18 cellular contexts compared by ENCODE assay signal in genomic region chr13:75145926-75146325, GRCh38.
"Had no signal": no experiment of that assay in that cellular context is flagged by ENCODE, and none has a peak within 500 bp of the region (broad histone marks: within the 10 kb centered on the region; RNA-seq: fewer than 3 reads in every experiment).

No MANE protein-coding gene starts in this region.

- ATAC-seq: left cardiac atrium; naive thymus-derived CD4-positive, alpha-beta T cell; stimulated activated memory B cell treated with anti-CD40 and anti-IgM and Interleukin-4, amounts not matched to agents 10 μg/mL and 1 μg/mL and 100 μg/mL, for 72 hours had no signal

- H3K9me3 ChIP-seq: esophagus squamous epithelium, neutrophil, right atrium auricular region, transverse colon had no signal

- H3K27me3 ChIP-seq: brain microvascular endothelial cell, esophagus squamous epithelium, neutrophil, right atrium auricular region, transverse colon had no signal

- H3K36me3 ChIP-seq: brain microvascular endothelial cell, esophagus squamous epithelium, neutrophil, right atrium auricular region, transverse colon had no signal

- H3K4me3 ChIP-seq: esophagus squamous epithelium, lung, right atrium auricular region, transverse colon had no signal

- DNase-seq: activated CD4-positive, alpha-beta T cell treated with anti-CD3 and anti-CD28 coated beads, Interleukin-2, amount 50 U/mL, for 4 hours; activated CD4-positive, CD25-positive, alpha-beta regulatory T cell treated with anti-CD3 and anti-CD28 coated beads, Interleukin-2, amount 50 U/mL, for 72 hours; activated effector memory CD4-positive, alpha-beta T cell treated with Interleukin-2 at 50 U/mL for 16 hours; activated T-cell treated with anti-CD3 and anti-CD28 coated beads, Interleukin-2, amount 50 U/mL, for 1 hour; amygdala; brain microvascular endothelial cell; esophagus squamous epithelium; hypothalamus; left cardiac atrium; midbrain; naive thymus-derived CD4-positive, alpha-beta T cell; posterior cingulate gyrus; SW 1271; transverse colon had no signal

- H3K27ac ChIP-seq: brain microvascular endothelial cell, esophagus squamous epithelium, neutrophil, right atrium auricular region, transverse colon had no signal

- H3K4me1 ChIP-seq: esophagus squamous epithelium, right atrium auricular region, transverse colon had no signal
